Comparison of ENCODE assay signal across 41 cellular contexts in the genomic region with DNA sequence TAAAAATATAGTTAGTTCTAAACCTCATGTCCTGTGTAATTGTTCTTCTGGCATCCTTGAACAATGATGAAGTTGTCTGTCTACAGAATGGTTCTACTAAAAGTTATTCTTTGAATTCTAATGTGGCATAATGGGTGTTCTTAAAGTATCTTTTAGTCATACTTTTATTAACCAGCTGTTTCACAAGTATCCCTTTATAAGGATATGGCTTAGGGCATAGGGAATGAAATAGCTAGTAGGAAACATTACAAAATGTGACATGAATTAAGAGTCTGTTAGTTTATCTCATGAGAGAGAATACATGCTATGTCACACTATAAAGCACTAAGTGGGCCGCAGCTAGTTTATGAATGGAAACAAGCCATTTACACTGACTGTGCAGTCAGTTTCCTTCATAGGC. TPM values are rescaled to one million over a fixed set of nuclear protein-coding genes. Genes with fewer than 3 reads are reported as not detected.
"Had no signal": no experiment of that assay in that cellular context is flagged by ENCODE, and none has a peak within 500 bp of the region (broad histone marks: within the 10 kb centered on the region; RNA-seq: fewer than 3 reads in every experiment).

No MANE protein-coding gene starts in this region.

- H3K27me3 ChIP-seq: brain microvascular endothelial cell, cardiac muscle cell, MG63, Peyer's patch had no signal

- H3K4me1 ChIP-seq: Peyer's patch had no signal

- H3K27ac Mint-ChIP-seq: activated CD8-positive, alpha-beta T cell treated with anti-CD3 and anti-CD28 coated beads for 36 hours; activated naive CD8-positive, alpha-beta T cell treated with anti-CD3 and anti-CD28 coated beads for 36 hours; activated T-cell treated with anti-CD3 and anti-CD28 coated beads, Interleukin-2, amount 50 U/mL, for 72 hours; activated T-helper 17 cell treated with anti-CD3 and anti-CD28 coated beads, Interleukin-2, amount 50 U/mL, for 72 hours had no signal

- H3K36me3 ChIP-seq: brain microvascular endothelial cell, cardiac muscle cell, MG63, Peyer's patch, WERI-Rb-1 had no signal

- H3K9me3 ChIP-seq: MG63, Peyer's patch had no signal

- DNase-seq: activated CD4-positive, alpha-beta T cell treated with anti-CD3 and anti-CD28 coated beads for 1 hour; activated CD4-positive, alpha-beta T cell treated with anti-CD3 and anti-CD28 coated beads for 48 hours; activated CD4-positive, CD25-positive, alpha-beta regulatory T cell; activated CD8-positive, alpha-beta T cell treated with anti-CD3 and anti-CD28 coated beads for 36 hours; activated effector memory CD4-positive, alpha-beta T cell treated with anti-CD3 and anti-CD28 coated beads, Interleukin-2, amount 50 U/mL, for 16 hours; activated naive CD4-positive, alpha-beta T cell; activated naive CD4-positive, alpha-beta T cell treated with anti-CD3 and anti-CD28 coated beads, Interleukin-2, amount 50 U/mL, for 16 hours; activated naive CD8-positive, alpha-beta T cell treated with anti-CD3 and anti-CD28 coated beads for 36 hours; activated T-cell treated with anti-CD3 and anti-CD28 coated beads, Interleukin-2, amount 50 U/mL, for 1 hour; activated T-cell treated with anti-CD3 and anti-CD28 coated beads, Interleukin-2, amount 50 U/mL, for 72 hours; amniotic stem cell; aorta; brain microvascular endothelial cell; Karpas-422; KBM-7; MG63; NCI-H1048; NCI-H1105 treated with DMSO at 0.1 percent for 48 hours; NCI-H1436; NCI-H1694; NCI-H1930; NCI-H2081 treated with DMSO at 0.1 percent for 48 hours; NCI-H226; NCI-H446 treated with DMSO at 0.1 percent for 48 hours; NCI-H524 treated with DMSO at 0.1 percent for 48 hours; NCI-H748 treated with DMSO at 0.1 percent for 48 hours; NK-92 treated with Interleukin-12 subunit alpha and Interleukin-12 subunit beta, amount 100 ng/mL, for 24 hours; PC-3; Peyer's patch; SIG-M5; SW 1271; T-helper 1 cell; T-helper 2 cell; T1000; WERI-Rb-1 had no signal

- H3K4me3 Mint-ChIP-seq: activated CD8-positive, alpha-beta T cell treated with anti-CD3 and anti-CD28 coated beads for 36 hours; activated naive CD8-positive, alpha-beta T cell treated with anti-CD3 and anti-CD28 coated beads for 36 hours; activated T-cell treated with anti-CD3 and anti-CD28 coated beads, Interleukin-2, amount 50 U/mL, for 72 hours; activated T-helper 17 cell treated with anti-CD3 and anti-CD28 coated beads, Interleukin-2, amount 50 U/mL, for 72 hours; central memory CD8-positive, alpha-beta T cell had no signal

- H3K4me1 Mint-ChIP-seq: activated naive CD8-positive, alpha-beta T cell treated with anti-CD3 and anti-CD28 coated beads for 36 hours; activated T-helper 17 cell treated with anti-CD3 and anti-CD28 coated beads, Interleukin-2, amount 50 U/mL, for 72 hours; central memory CD8-positive, alpha-beta T cell had no signal

- H3K27ac ChIP-seq: brain microvascular endothelial cell, cardiac muscle cell, Peyer's patch, RWPE1, WERI-Rb-1 had no signal

- H3K9me3 Mint-ChIP-seq: activated CD8-positive, alpha-beta T cell treated with anti-CD3 and anti-CD28 coated beads for 36 hours; activated naive CD8-positive, alpha-beta T cell treated with anti-CD3 and anti-CD28 coated beads for 36 hours; activated T-cell treated with anti-CD3 and anti-CD28 coated beads, Interleukin-2, amount 50 U/mL, for 72 hours; activated T-helper 17 cell treated with anti-CD3 and anti-CD28 coated beads, Interleukin-2, amount 50 U/mL, for 72 hours; central memory CD8-positive, alpha-beta T cell had no signal

- H3K36me3 Mint-ChIP-seq: activated naive CD8-positive, alpha-beta T cell treated with anti-CD3 and anti-CD28 coated beads for 36 hours had no signal

- H3K27me3 Mint-ChIP-seq: activated CD8-positive, alpha-beta T cell treated with anti-CD3 and anti-CD28 coated beads for 36 hours; central memory CD8-positive, alpha-beta T cell had no signal

- H3K4me3 ChIP-seq: cardiac muscle cell, MG63, Peyer's patch had no signal

RNA-seq across cellular contexts. Expression of a gene that starts 26.3 kb away (rescaled TPM):
- total RNA-seq: activated CD8-positive, alpha-beta memory T cell treated with anti-CD3 and anti-CD28 coated beads for 36 hours; activated CD8-positive, alpha-beta T cell treated with anti-CD3 and anti-CD28 coated beads for 36 hours; activated naive CD8-positive, alpha-beta T cell treated with anti-CD3 and anti-CD28 coated beads for 36 hours; activated T-cell treated with anti-CD3 and anti-CD28 coated beads, Interleukin-2, amount 50 U/mL, for 72 hours; activated T-helper 17 cell treated with anti-CD3 and anti-CD28 coated beads, Interleukin-2, amount 50 U/mL, for 72 hours; cardiac muscle cell; Right ventricle myocardium inferior had no signal
- polyA plus RNA-seq: aorta, cardiac muscle cell had no signal
